10 cellular contexts compared by ENCODE assay signal in the genomic region with DNA sequence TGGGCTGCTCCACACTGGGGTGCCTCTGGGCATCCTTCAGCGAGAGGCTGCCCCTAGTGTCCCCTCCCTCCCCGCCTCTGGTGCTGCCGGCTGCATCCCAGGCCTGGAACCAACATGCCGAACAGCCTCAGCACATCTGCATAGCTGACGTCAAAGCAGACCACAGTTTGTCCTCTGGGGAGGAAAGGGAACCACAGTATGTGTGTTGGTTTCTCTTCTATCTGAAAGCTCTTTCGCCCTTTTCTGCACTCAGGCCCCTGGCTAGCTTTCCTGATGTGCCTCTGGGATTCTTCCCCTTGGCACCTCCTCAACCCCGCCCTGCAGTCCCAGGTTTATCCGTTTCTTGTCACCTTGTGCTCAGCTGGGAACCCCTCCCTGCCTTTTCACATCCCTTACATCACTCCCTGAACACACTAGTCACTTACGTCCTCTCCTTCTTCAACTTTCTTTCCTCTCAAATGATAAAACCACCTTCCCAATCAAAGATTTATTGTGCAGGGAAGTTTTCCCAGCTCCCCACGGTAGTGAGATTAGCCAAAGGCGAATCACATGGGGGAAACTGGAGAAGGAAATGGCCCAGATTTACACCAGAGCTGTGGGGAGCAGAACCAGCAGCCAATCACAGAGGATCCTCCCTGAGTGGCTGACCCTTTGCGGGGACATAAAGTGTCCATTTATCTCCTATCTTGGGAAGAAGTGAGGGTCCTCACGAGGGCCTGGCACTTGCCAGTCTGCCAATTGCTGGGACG. TPM values are rescaled to one million over a fixed set of nuclear protein-coding genes. Genes with fewer than 3 reads are reported as not detected.
A peak's percentile ranks its signal among the peaks of the same experiment; 100 is the strongest.
DNase-seq lines count a peak whose midpoint lies in the region; ATAC-seq, FAIRE-seq and TF ChIP-seq lines count a peak whose summit lies in the region.
"Had no signal": no experiment of that assay in that cellular context is flagged by ENCODE, and none has a peak within 500 bp of the region (broad histone marks: within the 10 kb centered on the region; RNA-seq: fewer than 3 reads in every experiment).

No MANE protein-coding gene starts in this region.

- no peaks in the 10 kb centered on the region for H3K9me2 ChIP-seq in hepatocyte (replicated peaks; ENCODE audit: insufficient read depth)

- ATAC-seq in HG03442 (IDR thresholded peaks at IDR 0.05; ENCODE audit: unreplicated experiment) (peak; percentile 99), mucosa of descending colon (peak; percentile 85)
- ATAC-seq: HCT116 had no signal

- H3K27ac ChIP-seq in endodermal cell (ENCODE audit: low read depth, low read length) (no peak overlapping the region), hepatocyte (no peak overlapping the region)

- no peak for FAIRE-seq in RCC 7860 (lab: Jason Lieb, UNC)
- FAIRE-seq: endometrium had no signal

- H3K9me3 ChIP-seq in mucosa of descending colon (no peaks in the 10 kb centered on the region), endodermal cell (ENCODE audit: control insufficient read depth, low read length) (no peaks in the 10 kb centered on the region), hepatocyte (ENCODE audit: low read depth) (no peaks in the 10 kb centered on the region)

- H3K36me3 Mint-ChIP-seq in activated T-helper 2 cell treated with anti-CD3 and anti-CD28 coated beads, Interferon-gamma antibody, Interleukin-2, Interleukin-4, amounts not matched to agents 10 μg/mL and 5 μg/mL and 100 μg/mL, durations not matched to agents 14 hours and 24 hours and 36 hours (ENCODE audit: low read depth): no peaks in the 10 kb centered on the region
- no peaks in the 10 kb centered on the region for H3K36me3 Mint-ChIP-seq in endodermal cell (ENCODE audit: low read depth)

- no peaks in the 10 kb centered on the region for H3K9me3 Mint-ChIP-seq in activated T-helper 2 cell treated with anti-CD3 and anti-CD28 coated beads, Interferon-gamma antibody, Interleukin-2, Interleukin-4, amounts not matched to agents 10 μg/mL and 5 μg/mL and 100 μg/mL, durations not matched to agents 14 hours and 24 hours and 36 hours
- H3K9me3 Mint-ChIP-seq in endodermal cell: no peaks in the 10 kb centered on the region

- peaks cover 12% of the 10 kb centered on the region for H3K4me1 Mint-ChIP-seq in activated T-helper 2 cell treated with anti-CD3 and anti-CD28 coated beads, Interferon-gamma antibody, Interleukin-2, Interleukin-4, amounts not matched to agents 10 μg/mL and 5 μg/mL and 100 μg/mL, durations not matched to agents 14 hours and 24 hours and 36 hours (ENCODE audit: low read depth)
- peaks cover 2% of the 10 kb centered on the region for H3K4me1 Mint-ChIP-seq in endodermal cell

- H3K4me3 Mint-ChIP-seq in activated T-helper 2 cell treated with anti-CD3 and anti-CD28 coated beads, Interferon-gamma antibody, Interleukin-2, Interleukin-4, amounts not matched to agents 10 μg/mL and 5 μg/mL and 100 μg/mL, durations not matched to agents 14 hours and 24 hours and 36 hours (ENCODE audit: low read depth): no peak overlapping the region
- no peak overlapping the region for H3K4me3 Mint-ChIP-seq in endodermal cell

- H3K27me3 Mint-ChIP-seq in activated T-helper 2 cell treated with anti-CD3 and anti-CD28 coated beads, Interferon-gamma antibody, Interleukin-2, Interleukin-4, amounts not matched to agents 10 μg/mL and 5 μg/mL and 100 μg/mL, durations not matched to agents 14 hours and 24 hours and 36 hours (ENCODE audit: low read depth): peaks cover 11% of the 10 kb centered on the region
- H3K27me3 Mint-ChIP-seq in endodermal cell (ENCODE audit: insufficient read depth): peaks cover 14% of the 10 kb centered on the region

- intact Hi-C loops in activated T-helper 2 cell treated with anti-CD3 and anti-CD28 coated beads, Interferon-gamma antibody, Interleukin-2, Interleukin-4, amounts not matched to agents 10 μg/mL and 5 μg/mL and 100 μg/mL, durations not matched to agents 14 hours and 24 hours and 36 hours (cut with micrococcal nuclease): loop anchor here (5.0 kb wide), 1 partner anchor 35 kb away; a partner anchor contains a TSS
- intact Hi-C loops in mucosa of descending colon (cut with DNase I, micrococcal nuclease): no loop called here

- H3K27me3 ChIP-seq in endodermal cell (ENCODE audit: control insufficient read depth, insufficient read depth, low read length, poor library complexity, severe bottlenecking) (peaks cover 10% of the 10 kb centered on the region), hepatocyte (no peaks in the 10 kb centered on the region)

- WGBS in endodermal cell (ENCODE audit: insufficient coverage in 1 of 2, insufficient read length in 1 of 2), 2 experiments: 80% methylated on average over 10 to 14 of the region's 14 CpGs
- WGBS in hepatocyte (ENCODE audit: low lambda C conversion rate, missing lambda C conversion rate): 58% methylated on average over 14 of the region's 14 CpGs

- no peak overlapping the region for H3K9ac ChIP-seq in endodermal cell (ENCODE audit: extremely low read depth, low read length, poor library complexity, severe bottlenecking)

- H3K36me3 ChIP-seq in mucosa of descending colon (ENCODE audit: low read depth) (no peaks in the 10 kb centered on the region), endodermal cell (ENCODE audit: control insufficient read depth, insufficient read depth, low read length) (no peaks in the 10 kb centered on the region), hepatocyte (replicated peaks; ENCODE audit: insufficient read depth, low read depth) (no peaks in the 10 kb centered on the region)

- peak overlapping the region; percentile 16 for H3K27ac Mint-ChIP-seq in activated T-helper 2 cell treated with anti-CD3 and anti-CD28 coated beads, Interferon-gamma antibody, Interleukin-2, Interleukin-4, amounts not matched to agents 10 μg/mL and 5 μg/mL and 100 μg/mL, durations not matched to agents 14 hours and 24 hours and 36 hours
- no peak overlapping the region for H3K27ac Mint-ChIP-seq in endodermal cell

- no peaks in the 10 kb centered on the region for H3K4me1 ChIP-seq in mucosa of descending colon (ENCODE audit: low read depth)
- no peaks in the 10 kb centered on the region for H3K4me1 ChIP-seq in endodermal cell (ENCODE audit: control insufficient read depth, insufficient read depth, low read length)
- no peaks in the 10 kb centered on the region for H3K4me1 ChIP-seq in hepatocyte (ENCODE audit: insufficient read depth)

- no peak overlapping the region for H3K4me3 ChIP-seq in mucosa of descending colon
- H3K4me3 ChIP-seq in endodermal cell (ENCODE audit: low read length): no peak overlapping the region
- H3K4me3 ChIP-seq in hepatocyte: no peak overlapping the region

- H3K4me2 ChIP-seq in hepatocyte: no peak overlapping the region

- H4K20me1 ChIP-seq in hepatocyte (ENCODE audit: insufficient read depth, poor library complexity, severe bottlenecking): no peaks in the 10 kb centered on the region

- TF ChIP-seq CTCF in GM20000 (IDR thresholded peaks at IDR 0.05; ENCODE audit: extremely low read depth, missing control alignments) (no peak), mucosa of descending colon (IDR thresholded peaks at IDR 0.05) (no peak), endodermal cell (conservative IDR thresholded peaks at IDR 0.05) (no peak), hepatocyte (IDR thresholded peaks at IDR 0.05; ENCODE audit: poor library complexity) (no peak)

- H2AFZ ChIP-seq in hepatocyte: no peak overlapping the region

- no peaks in the 10 kb centered on the region for H3K79me2 ChIP-seq in hepatocyte

- DNase-seq in EL (peak; percentile 40), GM20000 (ENCODE audit: low spot score) (peak; percentile 74), mucosa of descending colon (peak; percentile 48 to 78 (median 51)), RCC 7860 (ENCODE audit: low spot score) (no peak), endodermal cell (no peak), hepatocyte (ENCODE audit: low spot score) (no peak)
- peak; percentile 27 for DNase-seq in activated T-helper 2 cell treated with anti-CD3 and anti-CD28 coated beads, Interferon-gamma antibody, Interleukin-2, Interleukin-4, amounts not matched to agents 10 μg/mL and 5 μg/mL and 100 μg/mL, durations not matched to agents 14 hours and 24 hours and 36 hours (ENCODE audit: low spot score)

RNA-seq across cellular contexts. Expression of a gene that starts 35.6 kb away (rescaled TPM):
- total RNA-seq in activated T-helper 2 cell treated with anti-CD3 and anti-CD28 coated beads, Interferon-gamma antibody, Interleukin-2, Interleukin-4, amounts not matched to agents 10 μg/mL and 5 μg/mL and 100 μg/mL, durations not matched to agents 14 hours and 24 hours and 36 hours: 60.6 and 64.0 TPM in 2 replicates
- total RNA-seq in mucosa of descending colon: 100 to 1,000 TPM in 2 of 3 donors, 10 to 100 TPM in 1; 66.0 to 203 (median 103) TPM
- total RNA-seq in endodermal cell: 10 to 100 TPM; 62.9 to 92.6 TPM
- 29.4 TPM for polyA plus RNA-seq in endodermal cell (2013, experiment 1 of 2)
- polyA plus RNA-seq in endodermal cell (2013, experiment 2 of 2): 31.1 TPM
- 76.3 and 78.3 TPM in 2 replicates for total RNA-seq in hepatocyte
- 45.6 and 63.9 TPM in 2 replicates for polyA plus RNA-seq in hepatocyte

RNA-seq across cellular contexts. Expression of a gene that starts 37.2 kb away (rescaled TPM):
- not detected in 2 replicates for total RNA-seq in activated T-helper 2 cell treated with anti-CD3 and anti-CD28 coated beads, Interferon-gamma antibody, Interleukin-2, Interleukin-4, amounts not matched to agents 10 μg/mL and 5 μg/mL and 100 μg/mL, durations not matched to agents 14 hours and 24 hours and 36 hours
- total RNA-seq in mucosa of descending colon (10 to 100 TPM; 13.2 to 85.2 (median 33.3) TPM), endodermal cell (1 to 10 TPM; 1.3 to 1.4 TPM), hepatocyte (not detected in 2 replicates)
- not detected for polyA plus RNA-seq in endodermal cell (2013, experiment 1 of 2)
- not detected for polyA plus RNA-seq in endodermal cell (2013, experiment 2 of 2)
- 2.2 TPM in 1 of 2 replicates, not detected in the other for polyA plus RNA-seq in hepatocyte

Comparison
In these comparisons a context has a peak if more than half of its experiments do, and no peak if none do; other contexts are left out.
1. DNase-seq: peak in EL (single experiment), GM20000 (single experiment), activated T-helper 2 cell treated with anti-CD3 and anti-CD28 coated beads, Interferon-gamma antibody, Interleukin-2, Interleukin-4, amounts not matched to agents 10 μg/mL and 5 μg/mL and 100 μg/mL, durations not matched to agents 14 hours and 24 hours and 36 hours (single experiment) and mucosa of descending colon (3 of 3); none in RCC 7860 (single experiment), endodermal cell (single experiment) and hepatocyte (single experiment).
2. RNA of a gene that starts 37.2 kb away (total RNA-seq): 13.2 to 85.2 TPM in mucosa of descending colon; 1.3 to 1.4 TPM in endodermal cell, not detected in activated T-helper 2 cell treated with anti-CD3 and anti-CD28 coated beads, Interferon-gamma antibody, Interleukin-2, Interleukin-4, amounts not matched to agents 10 μg/mL and 5 μg/mL and 100 μg/mL, durations not matched to agents 14 hours and 24 hours and 36 hours and not detected in hepatocyte; every median in the first group is over 4 times any median in the second.